11 cellular contexts compared by ENCODE assay signal in the genomic region with DNA sequence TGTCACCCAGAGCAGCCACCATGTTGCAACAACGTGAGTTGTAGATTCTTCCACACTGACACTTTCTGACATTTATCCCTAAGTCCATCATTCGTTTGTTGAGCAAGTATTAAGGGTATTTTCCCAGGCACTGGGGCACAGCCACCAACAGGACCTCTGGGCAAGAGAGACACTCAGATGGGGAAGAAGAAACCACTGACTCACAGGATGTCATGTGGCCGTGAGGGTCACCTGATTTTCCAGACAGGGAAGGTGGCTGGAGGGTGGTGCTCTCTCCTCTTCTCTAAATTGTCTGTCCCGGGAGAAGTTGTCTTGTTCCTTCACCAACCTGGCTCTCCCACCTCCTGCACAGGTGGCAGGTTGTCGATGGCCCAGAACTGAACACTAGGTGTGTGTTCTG. TPM values are rescaled to one million over a fixed set of nuclear protein-coding genes. Genes with fewer than 3 reads are reported as not detected.
DNase-seq lines count a peak whose midpoint lies in the region; ATAC-seq and TF ChIP-seq lines count a peak whose summit lies in the region.
"Had no signal": no experiment of that assay in that cellular context is flagged by ENCODE, and none has a peak within 500 bp of the region (broad histone marks: within the 10 kb centered on the region; RNA-seq: fewer than 3 reads in every experiment).

No MANE protein-coding gene starts in this region.

- peak; percentile 23 to 24 for ATAC-seq in stimulated activated naive B cell treated with anti-CD40 and anti-IgM and Interleukin-4, amounts not matched to agents 10 μg/mL and 1 μg/mL and 100 μg/mL, for 72 hours (replicated peaks)
- no peak for ATAC-seq in GM19397 (IDR thresholded peaks at IDR 0.05; ENCODE audit: unreplicated experiment)

- no peaks in the 10 kb centered on the region for H3K9me3 Mint-ChIP-seq in activated naive CD4-positive, alpha-beta T cell treated with anti-CD3 and anti-CD28 coated beads for 36 hours
- no peaks in the 10 kb centered on the region for H3K9me3 Mint-ChIP-seq in activated naive CD4-positive, alpha-beta T cell treated with anti-CD3 and anti-CD28 coated beads, Interleukin-2, amount 10 ng/mL, durations not matched to agents 7 days and 5 days
- H3K9me3 Mint-ChIP-seq in endothelial cell (ENCODE audit: unreplicated experiment): no peaks in the 10 kb centered on the region
- peaks cover 0 to 4% of the 10 kb centered on the region in 2 donors for H3K9me3 Mint-ChIP-seq in stimulated activated naive B cell treated with anti-CD40 and anti-IgM and Interleukin-4, amounts not matched to agents 10 μg/mL and 1 μg/mL and 100 μg/mL, for 72 hours

- H3K27me3 Mint-ChIP-seq in activated naive CD4-positive, alpha-beta T cell treated with anti-CD3 and anti-CD28 coated beads for 36 hours (ENCODE audit: low read depth): no peaks in the 10 kb centered on the region
- H3K27me3 Mint-ChIP-seq in activated naive CD4-positive, alpha-beta T cell treated with anti-CD3 and anti-CD28 coated beads, Interleukin-2, amount 10 ng/mL, durations not matched to agents 7 days and 5 days: no peaks in the 10 kb centered on the region
- peaks cover 22% of the 10 kb centered on the region for H3K27me3 Mint-ChIP-seq in endothelial cell (ENCODE audit: unreplicated experiment)
- no peaks in the 10 kb centered on the region for H3K27me3 Mint-ChIP-seq in stimulated activated naive B cell treated with anti-CD40 and anti-IgM and Interleukin-4, amounts not matched to agents 10 μg/mL and 1 μg/mL and 100 μg/mL, for 72 hours

- CTCF ChIA-PET in activated naive CD4-positive, alpha-beta T cell treated with anti-CD3 and anti-CD28 coated beads for 36 hours (lab: Charles Lee): interaction anchor here (2.2 kb wide), 1 partner anchor 52 kb away, joined by 9 read pairs; the partner anchor contains the start of gene PPIF
- CTCF ChIA-PET in activated naive CD4-positive, alpha-beta T cell treated with anti-CD3 and anti-CD28 coated beads, Interleukin-2, amount 10 ng/mL, durations not matched to agents 7 days and 5 days (lab: Charles Lee): no interaction called here

- DNase-seq in activated naive CD4-positive, alpha-beta T cell treated with anti-CD3 and anti-CD28 coated beads for 36 hours: peak; percentile 29
- DNase-seq in activated naive CD4-positive, alpha-beta T cell treated with anti-CD3 and anti-CD28 coated beads, Interleukin-2, amount 10 ng/mL, durations not matched to agents 7 days and 5 days: no peak
- DNase-seq in RPMI7951 (ENCODE audit: low read depth) (peak; percentile 29), endothelial cell (ENCODE audit: low spot score) (no peak), erythroblast (lab: John Stamatoyannopoulos, UW) (no peak), hippocampal formation (lab: John Stamatoyannopoulos, UW) (no peak)
- DNase-seq in stimulated activated naive B cell treated with anti-CD40 and anti-IgM and Interleukin-4, amounts not matched to agents 10 μg/mL and 1 μg/mL and 100 μg/mL, for 72 hours: no peak
- DNase-seq: BE2C; NCI-H1436; stimulated activated CD4-positive, alpha-beta T cell treated with anti-CD3 and anti-CD28 coated beads, Interleukin-4, amount 100 ng/mL, for 1 hour had no signal

- H3K4me3 Mint-ChIP-seq in activated naive CD4-positive, alpha-beta T cell treated with anti-CD3 and anti-CD28 coated beads for 36 hours: no peak overlapping the region
- H3K4me3 Mint-ChIP-seq in activated naive CD4-positive, alpha-beta T cell treated with anti-CD3 and anti-CD28 coated beads, Interleukin-2, amount 10 ng/mL, durations not matched to agents 7 days and 5 days: no peak overlapping the region
- peak overlapping the region; percentile 53 for H3K4me3 Mint-ChIP-seq in endothelial cell (ENCODE audit: unreplicated experiment)
- H3K4me3 Mint-ChIP-seq in stimulated activated naive B cell treated with anti-CD40 and anti-IgM and Interleukin-4, amounts not matched to agents 10 μg/mL and 1 μg/mL and 100 μg/mL, for 72 hours: peak overlapping the region; percentile 66 to 67

- TF ChIP-seq CTCF in endothelial cell (IDR thresholded peaks at IDR 0.05; ENCODE audit: unreplicated experiment): no peak

- intact Hi-C loops in activated naive CD4-positive, alpha-beta T cell treated with anti-CD3 and anti-CD28 coated beads for 36 hours (cut with micrococcal nuclease): no loop called here

- H3K27ac Mint-ChIP-seq in activated naive CD4-positive, alpha-beta T cell treated with anti-CD3 and anti-CD28 coated beads for 36 hours: no peak overlapping the region
- H3K27ac Mint-ChIP-seq in activated naive CD4-positive, alpha-beta T cell treated with anti-CD3 and anti-CD28 coated beads, Interleukin-2, amount 10 ng/mL, durations not matched to agents 7 days and 5 days: no peak overlapping the region
- H3K27ac Mint-ChIP-seq in endothelial cell (ENCODE audit: unreplicated experiment): no peak overlapping the region
- H3K27ac Mint-ChIP-seq in stimulated activated naive B cell treated with anti-CD40 and anti-IgM and Interleukin-4, amounts not matched to agents 10 μg/mL and 1 μg/mL and 100 μg/mL, for 72 hours: peak overlapping the region; percentile 94

- H3K36me3 Mint-ChIP-seq in activated naive CD4-positive, alpha-beta T cell treated with anti-CD3 and anti-CD28 coated beads for 36 hours (ENCODE audit: low read depth): peaks cover 29% of the 10 kb centered on the region
- peaks cover 29% of the 10 kb centered on the region for H3K36me3 Mint-ChIP-seq in activated naive CD4-positive, alpha-beta T cell treated with anti-CD3 and anti-CD28 coated beads, Interleukin-2, amount 10 ng/mL, durations not matched to agents 7 days and 5 days
- H3K36me3 Mint-ChIP-seq in endothelial cell (ENCODE audit: low read depth, unreplicated experiment): peaks cover 38% of the 10 kb centered on the region
- H3K36me3 Mint-ChIP-seq in stimulated activated naive B cell treated with anti-CD40 and anti-IgM and Interleukin-4, amounts not matched to agents 10 μg/mL and 1 μg/mL and 100 μg/mL, for 72 hours: peaks cover 75 to 91% of the 10 kb centered on the region in 2 donors

- H3K4me1 Mint-ChIP-seq in activated naive CD4-positive, alpha-beta T cell treated with anti-CD3 and anti-CD28 coated beads for 36 hours (ENCODE audit: low read depth): peaks cover 14% of the 10 kb centered on the region
- peaks cover 28% of the 10 kb centered on the region for H3K4me1 Mint-ChIP-seq in activated naive CD4-positive, alpha-beta T cell treated with anti-CD3 and anti-CD28 coated beads, Interleukin-2, amount 10 ng/mL, durations not matched to agents 7 days and 5 days
- H3K4me1 Mint-ChIP-seq in endothelial cell (ENCODE audit: unreplicated experiment): no peaks in the 10 kb centered on the region
- peaks cover 55 to 81% of the 10 kb centered on the region in 2 donors for H3K4me1 Mint-ChIP-seq in stimulated activated naive B cell treated with anti-CD40 and anti-IgM and Interleukin-4, amounts not matched to agents 10 μg/mL and 1 μg/mL and 100 μg/mL, for 72 hours

- TF ChIP-seq POLR2A in erythroblast (IDR thresholded peaks at IDR 0.05; ENCODE audit: low read length): no peak

RNA-seq across cellular contexts. Expression of gene PPIF, which starts 51.7 kb away (rescaled TPM):
- total RNA-seq in activated naive CD4-positive, alpha-beta T cell treated with anti-CD3 and anti-CD28 coated beads for 36 hours: 10 to 100 TPM; 94.1 to 95.6 TPM
- 19.1 and 23.0 TPM in 2 replicates for total RNA-seq in RPMI7951 (2014; rRNA removed; shearing (Covaris generic))
- total RNA-seq in endothelial cell (ENCODE audit: unreplicated experiment): 21.9 TPM

Comparison
In these comparisons a context has a peak if more than half of its experiments do, and no peak if none do; other contexts are left out.
1. DNase-seq: peak in activated naive CD4-positive, alpha-beta T cell treated with anti-CD3 and anti-CD28 coated beads for 36 hours (single experiment) and RPMI7951 (single experiment); none in activated naive CD4-positive, alpha-beta T cell treated with anti-CD3 and anti-CD28 coated beads, Interleukin-2, amount 10 ng/mL, durations not matched to agents 7 days and 5 days (single experiment), endothelial cell (single experiment), stimulated activated naive B cell treated with anti-CD40 and anti-IgM and Interleukin-4, amounts not matched to agents 10 μg/mL and 1 μg/mL and 100 μg/mL, for 72 hours (single experiment), erythroblast (0 of 2) and hippocampal formation (0 of 2).
2. H3K4me3 Mint-ChIP-seq: peak in endothelial cell (single experiment) and stimulated activated naive B cell treated with anti-CD40 and anti-IgM and Interleukin-4, amounts not matched to agents 10 μg/mL and 1 μg/mL and 100 μg/mL, for 72 hours (2 of 2); none in activated naive CD4-positive, alpha-beta T cell treated with anti-CD3 and anti-CD28 coated beads for 36 hours (single experiment) and activated naive CD4-positive, alpha-beta T cell treated with anti-CD3 and anti-CD28 coated beads, Interleukin-2, amount 10 ng/mL, durations not matched to agents 7 days and 5 days (single experiment).